ENCODE assay signal across 20 cellular contexts in the genomic region with DNA sequence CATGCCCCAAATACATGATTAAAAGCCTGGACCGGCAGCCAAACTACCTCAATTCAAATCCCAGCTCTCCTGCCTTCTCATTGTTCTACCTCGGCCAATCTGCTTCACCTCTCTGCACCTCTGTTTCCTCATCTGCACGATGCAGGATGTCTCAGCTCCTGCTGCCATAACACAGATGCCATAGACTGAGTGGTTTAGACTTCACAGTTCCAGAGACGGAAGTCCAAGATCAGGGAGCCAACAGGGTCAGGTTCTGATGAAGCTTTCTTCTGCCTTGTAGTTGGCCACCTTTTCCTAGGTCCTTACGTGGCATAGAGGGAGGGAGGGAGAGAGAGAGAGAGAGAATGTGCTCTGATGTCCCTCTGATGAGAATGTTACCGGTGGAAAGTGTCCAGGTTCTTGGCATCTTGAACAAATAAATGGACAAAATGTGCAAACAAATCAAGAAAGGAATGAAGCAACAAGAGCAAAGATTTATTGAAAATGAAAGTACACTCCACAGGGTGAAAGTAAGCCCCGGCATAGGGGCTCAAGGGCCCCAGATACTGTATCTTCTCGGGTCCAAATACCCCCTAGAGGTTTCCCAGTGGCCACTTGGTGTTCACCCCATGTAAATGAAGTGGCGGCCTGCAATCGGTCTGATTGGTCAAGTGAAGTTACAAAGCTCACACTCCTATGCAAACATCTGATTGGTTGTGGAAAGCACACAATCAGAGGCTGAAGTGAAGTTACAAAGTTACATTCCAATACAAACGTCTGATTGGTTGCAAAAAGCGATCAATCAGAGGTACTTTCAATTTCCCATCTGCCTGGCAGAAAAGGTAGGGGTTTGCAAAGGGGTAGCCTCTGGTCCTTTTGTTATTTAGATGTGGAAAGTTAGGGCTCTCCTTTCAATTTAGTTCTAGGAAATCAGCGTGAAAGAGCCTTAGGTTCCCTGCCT. TPM values are rescaled to one million over a fixed set of nuclear protein-coding genes. Genes with fewer than 3 reads are reported as not detected.
A peak's percentile ranks its signal among the peaks of the same experiment; 100 is the strongest.
DNase-seq lines count a peak whose midpoint lies in the region; ATAC-seq and TF ChIP-seq lines count a peak whose summit lies in the region.
"Had no signal": no experiment of that assay in that cellular context is flagged by ENCODE, and none has a peak within 500 bp of the region (broad histone marks: within the 10 kb centered on the region; RNA-seq: fewer than 3 reads in every experiment).

No MANE protein-coding gene starts in this region.

- H3K9ac ChIP-seq in SK-N-SH: no peak overlapping the region
- H3K9ac ChIP-seq in iPS-18a (ENCODE audit: low read length): no peak overlapping the region

- POLR2A ChIA-PET in SK-N-SH (lab: Yijun Ruan, JAX): no interaction called here

- H4K20me1 ChIP-seq in SK-N-SH (ENCODE audit: insufficient read depth): no peaks in the 10 kb centered on the region

- H3K4me1 ChIP-seq in SK-N-SH (ENCODE audit: control insufficient read depth in 1 of 2, insufficient read depth in 2 of 2, low read depth in 1 of 2, low read length in 1 of 2) (no peaks in the 10 kb centered on the region; a peak in 1 of 4 replicates), body of pancreas (no peaks in the 10 kb centered on the region), iPS-18a (ENCODE audit: control insufficient read depth, low read depth, low read length) (peaks cover 4% of the 10 kb centered on the region)
- H3K4me1 ChIP-seq: HAP-1, Peyer's patch had no signal

- TF ChIP-seq CTCF in SK-N-SH (IDR thresholded peaks at IDR 0.05): no peak
- no peak for TF ChIP-seq CTCF in body of pancreas (IDR thresholded peaks at IDR 0.05)
- no peak for TF ChIP-seq CTCF in osteocyte (IDR thresholded peaks at IDR 0.05)

- H3K4me3 ChIP-seq in SK-N-SH (ENCODE audit: low read depth in 2 of 2, low read length in 1 of 2) (no peak overlapping the region), body of pancreas (no peak overlapping the region), iPS-18a (ENCODE audit: low read length) (peak overlapping the region; percentile 15)
- H3K4me3 ChIP-seq: HAP-1, K562, Peyer's patch had no signal

- no peak overlapping the region for H2AFZ ChIP-seq in SK-N-SH (ENCODE audit: low read depth)

- intact Hi-C loops in body of pancreas (cut with DNase I): no loop called here

- H3K27ac Mint-ChIP-seq in osteocyte (ENCODE audit: unreplicated experiment): peak overlapping the region; percentile 57

- TF ChIP-seq POLR2A in body of pancreas (IDR thresholded peaks at IDR 0.05): no peak

- no peaks in the 10 kb centered on the region for H3K36me3 Mint-ChIP-seq in osteocyte (ENCODE audit: unreplicated experiment)
- H3K36me3 Mint-ChIP-seq: CD14-positive monocyte had no signal

- H3K4me3 Mint-ChIP-seq in osteocyte (ENCODE audit: unreplicated experiment): no peak overlapping the region

- TF ChIP-seq EP300 in SK-N-SH (IDR thresholded peaks at IDR 0.05; ENCODE audit: borderline replicate concordance in 1 of 2, low read depth in 1 of 2, low read length in 1 of 2): no peak

- 51% methylated on average over 13 of the region's 13 CpGs for WGBS in SK-N-SH (ENCODE audit: low lambda C conversion rate)
- WGBS in body of pancreas, 2 donors: 54 to 57% methylated on average over 13 of the region's 13 CpGs

- H3K4me1 Mint-ChIP-seq in osteocyte (ENCODE audit: unreplicated experiment): peaks cover 52% of the 10 kb centered on the region
- H3K4me1 Mint-ChIP-seq: CD14-positive monocyte had no signal

- H3K9me3 ChIP-seq in SK-N-SH: no peaks in the 10 kb centered on the region
- H3K9me3 ChIP-seq in body of pancreas: peaks cover 0 to 13% (median 0%) of the 10 kb centered on the region in 3 donors
- H3K9me3 ChIP-seq in iPS-18a (ENCODE audit: control insufficient read depth, low read depth, low read length): no peaks in the 10 kb centered on the region

- H3K9me2 ChIP-seq in SK-N-SH: no peaks in the 10 kb centered on the region

- H3K79me2 ChIP-seq in SK-N-SH (ENCODE audit: insufficient read depth): no peaks in the 10 kb centered on the region

- peaks cover 7% of the 10 kb centered on the region for H3K9me3 Mint-ChIP-seq in osteocyte (ENCODE audit: unreplicated experiment)

- H3K27me3 Mint-ChIP-seq in osteocyte (ENCODE audit: unreplicated experiment): no peaks in the 10 kb centered on the region

- no peaks in the 10 kb centered on the region for H3F3A ChIP-seq in SK-N-SH (replicated peaks; ENCODE audit: insufficient read depth)

- H3K27ac ChIP-seq in SK-N-SH (ENCODE audit: low read depth in 2 of 2, low read length in 1 of 2): no peak overlapping the region
- no peak overlapping the region for H3K27ac ChIP-seq in body of pancreas
- no peak overlapping the region for H3K27ac ChIP-seq in iPS-18a (ENCODE audit: low read length)
- H3K27ac ChIP-seq: 22Rv1, Peyer's patch had no signal

- H3K4me2 ChIP-seq in SK-N-SH: 0 out of 2 replicates have a peak overlapping the region, but pooled peaks have one; percentile 8

- DNase-seq in SK-N-SH (no peak), body of pancreas (no peak), osteocyte (ENCODE audit: extremely low spot score, unreplicated experiment) (no peak), HuH-7 (ENCODE audit: low spot score) (no peak), NCI-H1417 (lab: John Stamatoyannopoulos, UW) (no peak)
- DNase-seq: DMS79 treated with DMSO at 0.1 percent for 48 hours, NCI-H1105 treated with DMSO at 0.1 percent for 48 hours, NCI-H187, NCI-H2107, NCI-H2227 treated with DMSO at 0.1 percent for 48 hours, NCI-H524 treated with DMSO at 0.1 percent for 48 hours, Peyer's patch had no signal

- ATAC-seq in SK-N-SH treated with all-trans-retinoic acid at 6 μM for 48 hours (no peak), body of pancreas (peak; percentile 40), HG03439 (IDR thresholded peaks at IDR 0.05; ENCODE audit: unreplicated experiment) (no peak)
- ATAC-seq: K562, Right ventricle myocardium inferior had no signal

- CTCF ChIA-PET in SK-N-SH (lab: Yijun Ruan, JAX): interaction anchor here (1.0 to 1.5 kb wide), 2 partner anchors 20 to 143 kb away, joined by 3 to 4 read pairs; no protein-coding TSS in a partner anchor

- H3K36me3 ChIP-seq in SK-N-SH (replicated peaks in 1 of 2; ENCODE audit: control insufficient read depth in 1 of 2, insufficient read depth in 2 of 2, low read length in 1 of 2) (no peaks in the 10 kb centered on the region), body of pancreas (replicated peaks in 1 of 2; ENCODE audit: insufficient read depth in 1 of 2, low read depth in 2 of 2) (no peaks in the 10 kb centered on the region), iPS-18a (ENCODE audit: control insufficient read depth, low read depth, low read length) (no peaks in the 10 kb centered on the region)
- H3K36me3 ChIP-seq: HAP-1, Peyer's patch had no signal

- TF ChIP-seq RAD21 in SK-N-SH (IDR thresholded peaks at IDR 0.05; ENCODE audit: low read length): no peak

- H3K27me3 ChIP-seq in SK-N-SH (ENCODE audit: insufficient read depth) (peaks cover 8% of the 10 kb centered on the region; the same call in 1 of the 2 replicates), body of pancreas (peaks cover 0 to 4% of the 10 kb centered on the region in 2 donors), iPS-18a (ENCODE audit: control insufficient read depth, insufficient read depth, low read length) (no peaks in the 10 kb centered on the region)
- H3K27me3 ChIP-seq: Peyer's patch had no signal

TF ChIP-seq in SK-N-SH, 30 proteins besides CTCF, POLR2A, EP300 and RAD21 (continues in another document):
- TF ChIP-seq JUND (IDR thresholded peaks at IDR 0.05) (no peak), RXRA (IDR thresholded peaks at IDR 0.05; ENCODE audit: borderline replicate concordance, low read depth) (no peak), TAF1 (IDR thresholded peaks at IDR 0.05; ENCODE audit: borderline replicate concordance, low read depth, low read length) (no peak), FOXM1 (IDR thresholded peaks at IDR 0.05; ENCODE audit: low read depth) (no peak), GABPA (IDR thresholded peaks at IDR 0.05; ENCODE audit: low read depth) (no peak), MXI1 (IDR thresholded peaks at IDR 0.05; ENCODE audit: low read depth, low read length) (no peak)

TF ChIP-seq in SK-N-SH treated with all-trans-retinoic acid at 6 μM for 48 hours, 23 proteins besides CTCF, POLR2A, EP300 and RAD21 (continues in another document):
- TF ChIP-seq, protein P1, sequence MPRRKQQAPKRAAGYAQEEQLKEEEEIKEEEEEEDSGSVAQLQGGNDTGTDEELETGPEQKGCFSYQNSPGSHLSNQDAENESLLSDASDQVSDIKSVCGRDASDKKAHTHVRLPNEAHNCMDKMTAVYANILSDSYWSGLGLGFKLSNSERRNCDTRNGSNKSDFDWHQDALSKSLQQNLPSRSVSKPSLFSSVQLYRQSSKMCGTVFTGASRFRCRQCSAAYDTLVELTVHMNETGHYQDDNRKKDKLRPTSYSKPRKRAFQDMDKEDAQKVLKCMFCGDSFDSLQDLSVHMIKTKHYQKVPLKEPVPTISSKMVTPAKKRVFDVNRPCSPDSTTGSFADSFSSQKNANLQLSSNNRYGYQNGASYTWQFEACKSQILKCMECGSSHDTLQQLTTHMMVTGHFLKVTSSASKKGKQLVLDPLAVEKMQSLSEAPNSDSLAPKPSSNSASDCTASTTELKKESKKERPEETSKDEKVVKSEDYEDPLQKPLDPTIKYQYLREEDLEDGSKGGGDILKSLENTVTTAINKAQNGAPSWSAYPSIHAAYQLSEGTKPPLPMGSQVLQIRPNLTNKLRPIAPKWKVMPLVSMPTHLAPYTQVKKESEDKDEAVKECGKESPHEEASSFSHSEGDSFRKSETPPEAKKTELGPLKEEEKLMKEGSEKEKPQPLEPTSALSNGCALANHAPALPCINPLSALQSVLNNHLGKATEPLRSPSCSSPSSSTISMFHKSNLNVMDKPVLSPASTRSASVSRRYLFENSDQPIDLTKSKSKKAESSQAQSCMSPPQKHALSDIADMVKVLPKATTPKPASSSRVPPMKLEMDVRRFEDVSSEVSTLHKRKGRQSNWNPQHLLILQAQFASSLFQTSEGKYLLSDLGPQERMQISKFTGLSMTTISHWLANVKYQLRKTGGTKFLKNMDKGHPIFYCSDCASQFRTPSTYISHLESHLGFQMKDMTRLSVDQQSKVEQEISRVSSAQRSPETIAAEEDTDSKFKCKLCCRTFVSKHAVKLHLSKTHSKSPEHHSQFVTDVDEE (CRISPR knock-in tag; IDR thresholded peaks at IDR 0.05): no peak
- TF ChIP-seq ZNF70 (CRISPR knock-in tag; IDR thresholded peaks at IDR 0.05) (no peak), ZFP30 (CRISPR knock-in tag; IDR thresholded peaks at IDR 0.05) (no peak), ESRRG (CRISPR knock-in tag; IDR thresholded peaks at IDR 0.05) (no peak), CSDC2 (CRISPR knock-in tag; IDR thresholded peaks at IDR 0.05) (no peak), TOX (CRISPR knock-in tag; IDR thresholded peaks at IDR 0.05; ENCODE audit: borderline replicate concordance) (no peak)

RNA-seq across cellular contexts. Expression of a gene that starts 43.3 kb away (rescaled TPM):
- 5.6 and 5.7 TPM in 2 replicates for polyA plus RNA-seq in SK-N-SH (2012; rRNA removed)
- polyA plus RNA-seq in SK-N-SH (2012; cell fraction: cytosol; rRNA removed): 5.4 and 5.9 TPM in 2 replicates
- 22.8 and 27.5 TPM in 2 replicates for polyA plus RNA-seq in SK-N-SH (2012; cell fraction: nucleus; rRNA removed)
- 10 to 100 TPM; 18.9 to 54.4 TPM for total RNA-seq in body of pancreas
- total RNA-seq in osteocyte: 44.8 and 47.7 TPM in 2 replicates
